In the genomic region with DNA sequence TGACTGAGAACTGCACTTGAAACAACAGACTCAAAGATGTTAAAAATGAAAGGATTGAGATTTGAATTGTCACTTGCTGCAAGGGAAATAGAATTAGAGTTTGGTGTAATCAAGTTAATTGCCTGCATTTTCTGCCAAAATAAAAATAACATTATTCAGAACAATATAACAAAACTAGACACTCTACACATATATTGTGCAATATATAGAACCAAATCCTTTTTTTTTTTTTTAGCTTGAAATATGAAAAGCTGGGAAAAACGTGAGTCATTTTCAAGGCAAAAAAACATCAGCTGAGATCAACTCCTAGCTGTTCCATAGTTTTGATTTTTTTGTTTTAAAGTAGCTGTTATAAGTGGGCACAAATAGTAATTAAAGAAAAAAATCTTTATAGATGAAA, we compare ENCODE assay signal across 41 cellular contexts.
"Had no signal": no experiment of that assay in that cellular context is flagged by ENCODE, and none has a peak within 500 bp of the region (broad histone marks: within the 10 kb centered on the region; RNA-seq: fewer than 3 reads in every experiment).

No MANE protein-coding gene starts in this region.

- H3K36me3 Mint-ChIP-seq: activated naive CD4-positive, alpha-beta T cell treated with anti-CD3 and anti-CD28 coated beads, Interleukin-2, amount 50 U/mL, for 24 hours; activated naive CD8-positive, alpha-beta T cell; activated naive CD8-positive, alpha-beta T cell treated with anti-CD3 and anti-CD28 coated beads, Interleukin-2, amount 10 ng/mL, durations not matched to agents 7 days and 5 days had no signal

- DNase-seq: activated CD4-positive, alpha-beta memory T cell treated with anti-CD3 and anti-CD28 coated beads, Interleukin-2, amount 10 ng/mL, durations not matched to agents 7 days and 5 days; activated CD4-positive, alpha-beta T cell treated with anti-CD3 and anti-CD28 coated beads for 1 hour; activated CD4-positive, alpha-beta T cell treated with anti-CD3 and anti-CD28 coated beads for 36 hours; activated CD4-positive, alpha-beta T cell treated with anti-CD3 and anti-CD28 coated beads for 48 hours; activated CD4-positive, alpha-beta T cell treated with anti-CD3 and anti-CD28 coated beads, Interleukin-2, amount 10 ng/mL, durations not matched to agents 7 days and 5 days; activated CD4-positive, alpha-beta T cell treated with anti-CD3 and anti-CD28 coated beads, Interleukin-2, amount 50 U/mL, for 48 hours; activated CD4-positive, CD25-positive, alpha-beta regulatory T cell; activated CD8-positive, alpha-beta memory T cell treated with anti-CD3 and anti-CD28 coated beads for 24 hours; activated CD8-positive, alpha-beta memory T cell treated with anti-CD3 and anti-CD28 coated beads, Interleukin-2, amount 50 U/mL, for 4 hours; activated CD8-positive, alpha-beta T cell treated with anti-CD3 and anti-CD28 coated beads, Interleukin-2, amount 10 ng/mL, durations not matched to agents 7 days and 5 days; activated effector memory CD4-positive, alpha-beta T cell treated with anti-CD3 and anti-CD28 coated beads, Interleukin-2, amount 50 U/mL, for 16 hours; activated gamma-delta T cell treated with Interleukin-2 at 50 U/mL for 16 hours; activated naive CD4-positive, alpha-beta T cell; activated naive CD4-positive, alpha-beta T cell treated with anti-CD3 and anti-CD28 coated beads for 36 hours; activated naive CD8-positive, alpha-beta T cell treated with anti-CD3 and anti-CD28 coated beads, Interleukin-2, amount 10 ng/mL, durations not matched to agents 7 days and 5 days; activated naive CD8-positive, alpha-beta T cell treated with anti-CD3 and anti-CD28 coated beads, Interleukin-2, amount 50 U/mL, for 24 hours; activated T-cell treated with anti-CD3 and anti-CD28 coated beads for 4 hours; activated T-cell treated with anti-CD3 and anti-CD28 coated beads, Interleukin-2, amount 50 U/mL, for 1 hour; activated T-cell treated with anti-CD3 and anti-CD28 coated beads, Interleukin-2, amount 50 U/mL, for 4 hours; activated T-cell treated with anti-CD3 and anti-CD28 coated beads, Interleukin-2, amount 50 U/mL, for 72 hours; amniotic stem cell; aorta; body of pancreas; caudate nucleus; cerebellar nuclear complex; T-helper 1 cell; T-helper 2 cell; T-helper 9 cell had no signal

- H3K27me3 ChIP-seq: body of pancreas, cardiac muscle cell had no signal

- H3K27me3 Mint-ChIP-seq: activated CD4-positive, alpha-beta memory T cell treated with anti-CD3 and anti-CD28 coated beads, Interleukin-2, amount 10 ng/mL, durations not matched to agents 7 days and 5 days; activated CD4-positive, alpha-beta T cell treated with anti-CD3 and anti-CD28 coated beads for 36 hours; activated CD4-positive, alpha-beta T cell treated with anti-CD3 and anti-CD28 coated beads, Interleukin-2, amount 10 ng/mL, durations not matched to agents 7 days and 5 days; activated naive CD4-positive, alpha-beta T cell treated with anti-CD3 and anti-CD28 coated beads, Interleukin-2, amount 50 U/mL, for 24 hours; activated naive CD8-positive, alpha-beta T cell; activated naive CD8-positive, alpha-beta T cell treated with anti-CD3 and anti-CD28 coated beads, Interleukin-2, amount 10 ng/mL, durations not matched to agents 7 days and 5 days; activated naive CD8-positive, alpha-beta T cell treated with anti-CD3 and anti-CD28 coated beads, Interleukin-2, amount 50 U/mL, for 24 hours; activated T-helper 17 cell treated with anti-CD3 and anti-CD28 coated beads, Interleukin-2, amount 50 U/mL, for 72 hours; central memory CD8-positive, alpha-beta T cell had no signal

- H3K4me3 ChIP-seq: body of pancreas, cardiac muscle cell had no signal

- H3K4me3 Mint-ChIP-seq: activated CD4-positive, alpha-beta memory T cell treated with anti-CD3 and anti-CD28 coated beads, Interleukin-2, amount 10 ng/mL, durations not matched to agents 7 days and 5 days; activated CD4-positive, alpha-beta T cell treated with anti-CD3 and anti-CD28 coated beads for 36 hours; activated CD4-positive, alpha-beta T cell treated with anti-CD3 and anti-CD28 coated beads, Interleukin-2, amount 10 ng/mL, durations not matched to agents 7 days and 5 days; activated CD8-positive, alpha-beta T cell treated with anti-CD3 and anti-CD28 coated beads, Interleukin-2, amount 10 ng/mL, durations not matched to agents 7 days and 5 days; activated naive CD4-positive, alpha-beta T cell treated with anti-CD3 and anti-CD28 coated beads for 36 hours; activated naive CD4-positive, alpha-beta T cell treated with anti-CD3 and anti-CD28 coated beads, Interleukin-2, amount 50 U/mL, for 24 hours; activated naive CD8-positive, alpha-beta T cell; activated naive CD8-positive, alpha-beta T cell treated with anti-CD3 and anti-CD28 coated beads, Interleukin-2, amount 10 ng/mL, durations not matched to agents 7 days and 5 days; activated naive CD8-positive, alpha-beta T cell treated with anti-CD3 and anti-CD28 coated beads, Interleukin-2, amount 50 U/mL, for 24 hours; activated T-cell treated with anti-CD3 and anti-CD28 coated beads, Interleukin-2, amount 50 U/mL, for 4 hours; activated T-cell treated with anti-CD3 and anti-CD28 coated beads, Interleukin-2, amount 50 U/mL, for 72 hours; activated T-helper 1 cell treated with anti-CD3 and anti-CD28 coated beads, Interleukin-12 subunit alpha, Interleukin-12 subunit beta, Interleukin-2, Interleukin-4 antibody, amounts not matched to agents 30 ng/mL and 10 ng/mL and 1 ng/mL, durations not matched to agents 14 hours and 24 hours and 36 hours; activated T-helper 17 cell treated with anti-CD3 and anti-CD28 coated beads, Interleukin-2, amount 50 U/mL, for 72 hours; central memory CD8-positive, alpha-beta T cell; T-helper 1 cell treated with Interleukin-12 subunit alpha and Interleukin-12 subunit beta and Interleukin-4 antibody, amounts not matched to agents 30 μg/mL and 1 μg/mL, for 36 hours; T-helper 2 cell treated with Interferon-gamma antibody and Interleukin-4, amounts not matched to agents 5 μg/mL and 100 μg/mL, for 36 hours had no signal

- H3K36me3 ChIP-seq: cardiac muscle cell had no signal

- H3K4me1 ChIP-seq: body of pancreas had no signal

- H3K9me3 Mint-ChIP-seq: activated naive CD4-positive, alpha-beta T cell treated with anti-CD3 and anti-CD28 coated beads, Interleukin-2, amount 50 U/mL, for 24 hours had no signal

- H3K27ac ChIP-seq: body of pancreas, cardiac muscle cell, VCaP had no signal

- H3K27ac Mint-ChIP-seq: activated CD4-positive, alpha-beta memory T cell treated with anti-CD3 and anti-CD28 coated beads, Interleukin-2, amount 10 ng/mL, durations not matched to agents 7 days and 5 days; activated CD4-positive, alpha-beta T cell treated with anti-CD3 and anti-CD28 coated beads for 36 hours; activated CD4-positive, alpha-beta T cell treated with anti-CD3 and anti-CD28 coated beads, Interleukin-2, amount 10 ng/mL, durations not matched to agents 7 days and 5 days; activated CD8-positive, alpha-beta T cell treated with anti-CD3 and anti-CD28 coated beads, Interleukin-2, amount 10 ng/mL, durations not matched to agents 7 days and 5 days; activated naive CD4-positive, alpha-beta T cell treated with anti-CD3 and anti-CD28 coated beads for 36 hours; activated naive CD4-positive, alpha-beta T cell treated with anti-CD3 and anti-CD28 coated beads, Interleukin-2, amount 50 U/mL, for 24 hours; activated naive CD8-positive, alpha-beta T cell; activated naive CD8-positive, alpha-beta T cell treated with anti-CD3 and anti-CD28 coated beads, Interleukin-2, amount 10 ng/mL, durations not matched to agents 7 days and 5 days; activated naive CD8-positive, alpha-beta T cell treated with anti-CD3 and anti-CD28 coated beads, Interleukin-2, amount 50 U/mL, for 24 hours; activated T-cell treated with anti-CD3 and anti-CD28 coated beads, Interleukin-2, amount 50 U/mL, for 72 hours; activated T-helper 1 cell treated with anti-CD3 and anti-CD28 coated beads, Interleukin-12 subunit alpha, Interleukin-12 subunit beta, Interleukin-2, Interleukin-4 antibody, amounts not matched to agents 30 ng/mL and 10 ng/mL and 1 ng/mL, durations not matched to agents 14 hours and 24 hours and 36 hours; activated T-helper 17 cell treated with anti-CD3 and anti-CD28 coated beads, Interleukin-2, amount 50 U/mL, for 72 hours; T-helper 1 cell treated with Interleukin-12 subunit alpha and Interleukin-12 subunit beta and Interleukin-4 antibody, amounts not matched to agents 30 μg/mL and 1 μg/mL, for 36 hours; T-helper 2 cell treated with Interferon-gamma antibody and Interleukin-4, amounts not matched to agents 5 μg/mL and 100 μg/mL, for 36 hours had no signal

- H3K4me1 Mint-ChIP-seq: activated CD4-positive, alpha-beta memory T cell treated with anti-CD3 and anti-CD28 coated beads, Interleukin-2, amount 10 ng/mL, durations not matched to agents 7 days and 5 days; activated CD4-positive, alpha-beta T cell treated with anti-CD3 and anti-CD28 coated beads for 36 hours; activated CD4-positive, alpha-beta T cell treated with anti-CD3 and anti-CD28 coated beads, Interleukin-2, amount 10 ng/mL, durations not matched to agents 7 days and 5 days; activated naive CD4-positive, alpha-beta T cell treated with anti-CD3 and anti-CD28 coated beads, Interleukin-2, amount 50 U/mL, for 24 hours; activated naive CD8-positive, alpha-beta T cell treated with anti-CD3 and anti-CD28 coated beads, Interleukin-2, amount 10 ng/mL, durations not matched to agents 7 days and 5 days; activated naive CD8-positive, alpha-beta T cell treated with anti-CD3 and anti-CD28 coated beads, Interleukin-2, amount 50 U/mL, for 24 hours; activated T-helper 17 cell treated with anti-CD3 and anti-CD28 coated beads, Interleukin-2, amount 50 U/mL, for 72 hours; central memory CD8-positive, alpha-beta T cell had no signal

- FAIRE-seq: astrocyte, bronchial epithelial cell, TTC549 had no signal

- ATAC-seq: activated CD4-positive, alpha-beta T cell treated with anti-CD3 and anti-CD28 coated beads for 36 hours; activated CD4-positive, CD25-positive, alpha-beta regulatory T cell treated with anti-CD3 and anti-CD28 coated beads, Interleukin-2, amount 50 U/mL, for 24 hours; activated CD8-positive, alpha-beta T cell treated with anti-CD3 and anti-CD28 coated beads, Interleukin-2, amount 10 ng/mL, durations not matched to agents 7 days and 5 days; activated naive CD8-positive, alpha-beta T cell treated with anti-CD3 and anti-CD28 coated beads, Interleukin-2, amount 50 U/mL, for 24 hours; activated T-cell treated with anti-CD3 and anti-CD28 coated beads, Interleukin-2, amount 50 U/mL, for 4 hours; activated T-cell treated with anti-CD3 and anti-CD28 coated beads, Interleukin-2, amount 50 U/mL, for 72 hours; activated T-helper 17 cell treated with anti-CD3 and anti-CD28 coated beads, Interleukin-2, amount 50 U/mL, for 72 hours; body of pancreas had no signal
